Comparison of ENCODE assay signal across 9 cellular contexts in the genomic region with DNA sequence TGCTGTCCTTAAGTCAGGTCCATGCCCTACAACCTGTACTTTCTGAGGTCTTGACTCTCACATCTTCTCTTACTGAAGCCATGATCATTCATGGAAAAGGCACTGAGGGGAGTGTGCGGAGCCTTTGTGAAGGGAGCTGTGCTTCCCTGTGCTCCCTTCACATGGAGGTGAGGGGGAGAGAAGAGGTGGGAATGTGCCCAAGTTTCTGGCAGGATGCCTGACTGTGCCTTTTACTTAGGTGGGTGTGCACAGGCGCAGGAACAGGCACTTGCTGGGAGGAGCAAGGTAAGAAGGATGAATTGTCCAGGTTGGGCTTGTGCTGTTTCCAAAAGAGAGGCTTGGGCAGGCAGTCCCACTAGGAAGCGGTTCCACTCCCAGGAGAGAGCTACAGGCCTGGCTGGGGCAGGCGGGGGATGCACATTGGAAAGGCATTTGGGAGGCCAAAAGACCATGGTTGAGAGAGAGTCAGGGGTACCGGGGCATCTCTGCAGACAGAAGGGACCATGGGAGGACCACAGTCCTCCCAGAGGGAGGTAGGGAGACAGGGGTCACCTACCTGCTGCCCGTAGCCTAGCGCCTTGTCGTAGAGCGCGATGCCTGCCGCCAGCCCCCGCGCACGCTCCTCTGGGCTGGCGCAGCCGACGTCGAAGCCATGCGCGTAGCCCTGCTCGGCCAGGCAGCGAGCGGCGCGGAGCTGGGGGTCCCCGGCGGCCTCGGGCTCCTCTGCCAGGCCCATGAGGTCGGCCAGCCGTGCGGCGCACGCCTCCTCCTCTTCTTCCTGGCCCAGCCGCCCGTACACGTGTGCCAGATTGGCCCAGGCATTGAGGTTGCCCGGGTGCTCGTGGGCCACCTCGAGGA. TPM values are rescaled to one million over a fixed set of nuclear protein-coding genes. Genes with fewer than 3 reads are reported as not detected.
A peak's percentile ranks its signal among the peaks of the same experiment; 100 is the strongest.
DNase-seq lines count a peak whose midpoint lies in the region; ATAC-seq, FAIRE-seq and TF ChIP-seq lines count a peak whose summit lies in the region.
"Had no signal": no experiment of that assay in that cellular context is flagged by ENCODE, and none has a peak within 500 bp of the region (broad histone marks: within the 10 kb centered on the region; RNA-seq: fewer than 3 reads in every experiment).

No MANE protein-coding gene starts in this region.

- no peak for DNase-seq in activated naive CD8-positive, alpha-beta T cell treated with anti-CD3 and anti-CD28 coated beads for 36 hours
- DNase-seq in left lung (peak in 1 of 2 donors; percentile 21), frontal cortex (ENCODE audit: low spot score in 2 of 2) (no peak), GM19240 (ENCODE audit: insufficient read length, low spot score) (no peak)
- DNase-seq: NCI-H2081 treated with DMSO at 0.1 percent for 48 hours had no signal

- H3K4me3 Mint-ChIP-seq in activated naive CD8-positive, alpha-beta T cell treated with anti-CD3 and anti-CD28 coated beads for 36 hours, result peak overlapping the region; percentile 86
- peak overlapping the region; percentile 91 for H3K4me3 Mint-ChIP-seq in stimulated activated memory B cell treated with anti-CD40 and anti-IgM and Interleukin-4, amounts not matched to agents 10 μg/mL and 1 μg/mL and 100 μg/mL, for 72 hours

- H3K27ac ChIP-seq in HUES6 (ENCODE audit: low read depth, low read length), result no peak overlapping the region
- peak overlapping the region in 1 of 2 donors; percentile 36 for H3K27ac ChIP-seq in left lung

- H3K9me3 Mint-ChIP-seq in activated naive CD8-positive, alpha-beta T cell treated with anti-CD3 and anti-CD28 coated beads for 36 hours, result no peaks in the 10 kb centered on the region
- no peaks in the 10 kb centered on the region for H3K9me3 Mint-ChIP-seq in stimulated activated memory B cell treated with anti-CD40 and anti-IgM and Interleukin-4, amounts not matched to agents 10 μg/mL and 1 μg/mL and 100 μg/mL, for 72 hours

- H3K27me3 ChIP-seq in HUES6 (ENCODE audit: control insufficient read depth, insufficient read depth, low read length) (peaks cover 32% of the 10 kb centered on the region), left lung (peaks cover 12 to 41% of the 10 kb centered on the region in 2 donors)

- H3K36me3 Mint-ChIP-seq in activated naive CD8-positive, alpha-beta T cell treated with anti-CD3 and anti-CD28 coated beads for 36 hours, result no peaks in the 10 kb centered on the region
- peaks cover 10% of the 10 kb centered on the region for H3K36me3 Mint-ChIP-seq in stimulated activated memory B cell treated with anti-CD40 and anti-IgM and Interleukin-4, amounts not matched to agents 10 μg/mL and 1 μg/mL and 100 μg/mL, for 72 hours

- peaks cover 41% of the 10 kb centered on the region for H3K4me1 Mint-ChIP-seq in activated naive CD8-positive, alpha-beta T cell treated with anti-CD3 and anti-CD28 coated beads for 36 hours
- H3K4me1 Mint-ChIP-seq in stimulated activated memory B cell treated with anti-CD40 and anti-IgM and Interleukin-4, amounts not matched to agents 10 μg/mL and 1 μg/mL and 100 μg/mL, for 72 hours, result peaks cover 38% of the 10 kb centered on the region

- no peak overlapping the region for H3K9ac ChIP-seq in HUES6 (ENCODE audit: low read length)

- H3K27me3 Mint-ChIP-seq in activated naive CD8-positive, alpha-beta T cell treated with anti-CD3 and anti-CD28 coated beads for 36 hours, result no peaks in the 10 kb centered on the region
- no peaks in the 10 kb centered on the region for H3K27me3 Mint-ChIP-seq in stimulated activated memory B cell treated with anti-CD40 and anti-IgM and Interleukin-4, amounts not matched to agents 10 μg/mL and 1 μg/mL and 100 μg/mL, for 72 hours

- H3K9me3 ChIP-seq in HUES6 (ENCODE audit: control insufficient read depth, insufficient read depth, low read depth, low read length), result no peaks in the 10 kb centered on the region
- no peaks in the 10 kb centered on the region for H3K9me3 ChIP-seq in left lung

- FAIRE-seq in frontal cortex (lab: Jason Lieb, UNC), result no peak
- FAIRE-seq: islet of Langerhans had no signal

- H3K4me3 ChIP-seq in HUES6 (ENCODE audit: low read depth, low read length), result peak overlapping the region; percentile 59
- peak overlapping the region; percentile 29 to 50 for H3K4me3 ChIP-seq in left lung

- peaks cover 15% of the 10 kb centered on the region for H3K4me1 ChIP-seq in HUES6 (ENCODE audit: control insufficient read depth, insufficient read depth, low read length)
- H3K4me1 ChIP-seq in left lung, result peaks cover 0 to 30% of the 10 kb centered on the region in 2 donors

- no peak for TF ChIP-seq CTCF in left lung (IDR thresholded peaks at IDR 0.05)

- H3K36me3 ChIP-seq in HUES6 (ENCODE audit: control insufficient read depth, insufficient read depth, low read length), result no peaks in the 10 kb centered on the region
- H3K36me3 ChIP-seq in left lung, result no peaks in the 10 kb centered on the region

- peak overlapping the region; percentile 79 for H3K27ac Mint-ChIP-seq in activated naive CD8-positive, alpha-beta T cell treated with anti-CD3 and anti-CD28 coated beads for 36 hours
- peak overlapping the region; percentile 68 for H3K27ac Mint-ChIP-seq in stimulated activated memory B cell treated with anti-CD40 and anti-IgM and Interleukin-4, amounts not matched to agents 10 μg/mL and 1 μg/mL and 100 μg/mL, for 72 hours

- intact Hi-C loops in left lung (cut with DNase I), result no loop called here

- ATAC-seq in left lung (no peak), GM19328 (IDR thresholded peaks at IDR 0.05; ENCODE audit: unreplicated experiment) (no peak)
- ATAC-seq in stimulated activated memory B cell treated with anti-CD40 and anti-IgM and Interleukin-4, amounts not matched to agents 10 μg/mL and 1 μg/mL and 100 μg/mL, for 72 hours, result no peak

RNA-seq across cellular contexts. Expression of gene TTC22, which starts 0.9 kb away (rescaled TPM):
- 1 to 10 TPM; 4.8 to 5.3 TPM for total RNA-seq in activated naive CD8-positive, alpha-beta T cell treated with anti-CD3 and anti-CD28 coated beads for 36 hours
- total RNA-seq in left lung (1 to 10 TPM; 4.8 to 7.7 TPM), frontal cortex (under 0.01 TPM)

RNA-seq across cellular contexts. Expression of gene PARS2, which starts 35.9 kb away (rescaled TPM):
- 1 to 10 TPM; 6.4 to 6.6 TPM for total RNA-seq in activated naive CD8-positive, alpha-beta T cell treated with anti-CD3 and anti-CD28 coated beads for 36 hours
- total RNA-seq in left lung (1 to 10 TPM; 3.9 to 4.4 TPM), frontal cortex (3.3 TPM)
